9 cellular contexts compared by ENCODE assay signal in genomic region chr17:40559016-40559853, GRCh38. TPM values are rescaled to one million over a fixed set of nuclear protein-coding genes. Genes with fewer than 3 reads are reported as not detected.
DNase-seq lines count a peak whose midpoint lies in the region; ATAC-seq and TF ChIP-seq lines count a peak whose summit lies in the region.
"Had no signal": no experiment of that assay in that cellular context is flagged by ENCODE, and none has a peak within 500 bp of the region (broad histone marks: within the 10 kb centered on the region; RNA-seq: fewer than 3 reads in every experiment).

No MANE protein-coding gene starts in this region.

- TF ChIP-seq CTCF in LNCaP clone FGC (IDR thresholded peaks at IDR 0.05; ENCODE audit: control insufficient read depth, extremely low read depth, insufficient read depth) = no peak

- H3K36me3 Mint-ChIP-seq in naive thymus-derived CD8-positive, alpha-beta T cell = peaks cover 48 to 99% (median 76%) of the 10 kb centered on the region in 3 donors

- POLR2A ChIA-PET in naive thymus-derived CD8-positive, alpha-beta T cell (lab: Charles Lee) = interaction anchor here (0.7 to 37.3 kb wide), 11 partner anchors 10 to 170 kb away, joined by 3 to 2269 read pairs (median 46); partner anchors contain the start of gene SMARCE1

- H3K4me1 ChIP-seq in ACC112 (ENCODE audit: control insufficient read depth, insufficient read depth, low read length, unreplicated experiment) = peaks cover 65% of the 10 kb centered on the region

- H2AFZ ChIP-seq in ACC112 (ENCODE audit: low read length, unreplicated experiment) = no peak overlapping the region

- peaks cover 59 to 98% (median 82%) of the 10 kb centered on the region in 4 donors for H3K4me1 Mint-ChIP-seq in naive thymus-derived CD8-positive, alpha-beta T cell

- H3K79me2 ChIP-seq in ACC112 (ENCODE audit: control insufficient read depth, insufficient read depth, low read length, unreplicated experiment) = peaks cover 18% of the 10 kb centered on the region

- peaks cover 7% of the 10 kb centered on the region; the same call in 1 of the 2 replicates for H3K36me3 ChIP-seq in ACC112 (ENCODE audit: insufficient read depth, low read length)

- peak overlapping the region; percentile 100 for H3K27ac ChIP-seq in ACC112 (ENCODE audit: low read depth, low read length)
- H3K27ac ChIP-seq in cingulate gyrus (ENCODE audit: low read depth, low read length) = peak overlapping the region; percentile 39

- DNase-seq in LNCaP clone FGC (ENCODE audit: low read depth) = peak; percentile 81
- DNase-seq in naive thymus-derived CD8-positive, alpha-beta T cell = no peak

- H3K4me3 ChIP-seq in ACC112 (ENCODE audit: low read depth, low read length) (no peak overlapping the region), LNCaP clone FGC (ENCODE audit: low read depth, low read length) (no peak overlapping the region)

- H3K27me3 ChIP-seq in ACC112 (ENCODE audit: insufficient read depth, low read length) = no peaks in the 10 kb centered on the region

- H3K9me3 Mint-ChIP-seq in naive thymus-derived CD8-positive, alpha-beta T cell = peaks cover 0 to 6% (median 0%) of the 10 kb centered on the region in 9 donors

- H3K27ac Mint-ChIP-seq in naive thymus-derived CD8-positive, alpha-beta T cell = peak overlapping the region; percentile 95 to 100 (median 100)

- no peaks in the 10 kb centered on the region for H3K27me3 Mint-ChIP-seq in naive thymus-derived CD8-positive, alpha-beta T cell

- H3K4me3 Mint-ChIP-seq in naive thymus-derived CD8-positive, alpha-beta T cell = peak overlapping the region; percentile 91 to 100 (median 97)

- ATAC-seq in naive thymus-derived CD8-positive, alpha-beta T cell = no peak
- ATAC-seq in HG03439 (IDR thresholded peaks at IDR 0.05; ENCODE audit: unreplicated experiment) (no peak), HG03565 (IDR thresholded peaks at IDR 0.05; ENCODE audit: unreplicated experiment) (no peak), HG02970 (IDR thresholded peaks at IDR 0.05; ENCODE audit: low FRiP score, unreplicated experiment) (no peak), GM18861 (IDR thresholded peaks at IDR 0.05; ENCODE audit: unreplicated experiment) (no peak)

RNA-seq across cellular contexts. Expression of gene CCR7, which starts 6.0 kb away (rescaled TPM):
- 100 to 1,000 TPM; 571 to 574 TPM for total RNA-seq in naive thymus-derived CD8-positive, alpha-beta T cell
- polyA plus RNA-seq in naive thymus-derived CD8-positive, alpha-beta T cell = 1,000 to 10,000 TPM in 2 of 3 donors, 100 to 1,000 TPM in 1; 897 to 2,008 (median 1,531) TPM
- total RNA-seq: NCI-H460 had no signal

RNA-seq across cellular contexts. Expression of gene TNS4, which starts 57.8 kb away (rescaled TPM):
- not detected for total RNA-seq in naive thymus-derived CD8-positive, alpha-beta T cell
- polyA plus RNA-seq in naive thymus-derived CD8-positive, alpha-beta T cell = not detected
